In the genomic region with DNA sequence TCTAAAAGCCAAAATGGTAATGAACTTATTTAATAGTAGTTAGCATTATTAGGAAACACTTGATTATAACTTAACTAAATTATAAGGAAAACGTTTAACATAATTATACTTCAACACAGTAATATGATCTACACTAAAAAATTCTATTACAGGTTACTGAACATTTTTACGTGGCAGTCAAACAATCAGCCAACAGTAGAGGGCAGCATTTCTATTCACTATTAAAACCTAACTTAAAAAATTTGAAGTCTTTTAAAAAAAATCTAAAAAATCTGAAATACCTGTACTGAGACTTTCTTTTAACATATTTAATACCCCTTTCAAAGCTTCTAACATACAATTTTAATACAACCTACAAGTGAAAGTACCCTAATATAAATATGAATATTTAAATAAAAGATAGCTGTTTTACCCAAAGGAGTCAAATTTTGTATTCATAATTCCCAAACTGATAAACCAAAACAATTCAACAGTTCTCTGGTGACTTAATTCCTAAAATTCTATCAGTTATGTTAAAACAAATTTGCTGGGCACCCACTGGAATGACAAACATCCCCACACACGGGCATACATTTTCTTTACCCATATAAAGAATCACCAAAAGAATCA, we compare ENCODE assay signal across 9 cellular contexts. TPM values are rescaled to one million over a fixed set of nuclear protein-coding genes. Genes with fewer than 3 reads are reported as not detected.
DNase-seq lines count a peak whose midpoint lies in the region; ATAC-seq and TF ChIP-seq lines count a peak whose summit lies in the region.
"Had no signal": no experiment of that assay in that cellular context is flagged by ENCODE, and none has a peak within 500 bp of the region (broad histone marks: within the 10 kb centered on the region; RNA-seq: fewer than 3 reads in every experiment).

No MANE protein-coding gene starts in this region.

- peak; percentile 5 to 74 (median 61) for DNase-seq in CD4-positive, CD25-positive, alpha-beta regulatory T cell
- peak; percentile 13 for DNase-seq in GM13977 (ENCODE audit: low spot score)
- peak; percentile 16 for DNase-seq in NCI-H748 treated with DMSO at 0.1 percent for 48 hours (lab: John Stamatoyannopoulos, UW)
- peak; percentile 61 for DNase-seq in astrocyte of the cerebellum (ENCODE audit: low read depth)
- peak; percentile 67 for DNase-seq in left kidney (ENCODE audit: low read depth, low spot score)
- peak in 1 of 2 donors; percentile 76 for DNase-seq in tibial nerve (ENCODE audit: low spot score in 2 of 2)

- no peaks in the 10 kb centered on the region for H3K27me3 Mint-ChIP-seq in CD4-positive, CD25-positive, alpha-beta regulatory T cell
- H3K27me3 Mint-ChIP-seq: T-helper 17 cell had no signal

- no peak for TF ChIP-seq POLR2A in tibial nerve (IDR thresholded peaks at IDR 0.05)

- no peak overlapping the region for H3K4me3 ChIP-seq in CD4-positive, CD25-positive, alpha-beta regulatory T cell (ENCODE audit: low read depth, low read length)
- H3K4me3 ChIP-seq in astrocyte of the cerebellum (ENCODE audit: low read depth, low read length), result no peak overlapping the region
- H3K4me3 ChIP-seq in tibial nerve, result no peak overlapping the region

- peaks cover 5% of the 10 kb centered on the region for H3K36me3 Mint-ChIP-seq in CD4-positive, CD25-positive, alpha-beta regulatory T cell

- TF ChIP-seq CTCF in GM13977 (IDR thresholded peaks at IDR 0.05; ENCODE audit: extremely low read depth, insufficient read depth, missing control alignments), result peak; percentile 58
- peak; percentile 46 for TF ChIP-seq CTCF in astrocyte of the cerebellum (IDR thresholded peaks at IDR 0.05; ENCODE audit: low read depth, low read length, missing control alignments)
- TF ChIP-seq CTCF in tibial nerve (IDR thresholded peaks at IDR 0.05), result peak; percentile 55 to 70 (median 67)

- no peaks in the 10 kb centered on the region for H3K9me3 ChIP-seq in CD4-positive, CD25-positive, alpha-beta regulatory T cell (ENCODE audit: control insufficient read depth in 2 of 2, low read length in 2 of 2)
- no peaks in the 10 kb centered on the region for H3K9me3 ChIP-seq in tibial nerve

- TF ChIP-seq EP300 in tibial nerve (IDR thresholded peaks at IDR 0.05), result no peak

- no peaks in the 10 kb centered on the region for H3K27me3 ChIP-seq in CD4-positive, CD25-positive, alpha-beta regulatory T cell (ENCODE audit: control insufficient read depth, insufficient read depth, low read length)
- H3K27me3 ChIP-seq in tibial nerve, result no peaks in the 10 kb centered on the region

- 5 to 12% methylated on average over 3 of the region's 3 CpGs for WGBS in tibial nerve, 2 donors

- H3K4me1 Mint-ChIP-seq in CD4-positive, CD25-positive, alpha-beta regulatory T cell, result peaks cover 52 to 75% (median 63%) of the 10 kb centered on the region in 4 donors

- peaks cover 12% of the 10 kb centered on the region for H3K4me1 ChIP-seq in CD4-positive, CD25-positive, alpha-beta regulatory T cell (ENCODE audit: control insufficient read depth, insufficient read depth, low read length, poor library complexity, severe bottlenecking)
- H3K4me1 ChIP-seq in tibial nerve, result peaks cover 0 to 46% (median 0%) of the 10 kb centered on the region in 4 donors

- H3K36me3 ChIP-seq in CD4-positive, CD25-positive, alpha-beta regulatory T cell (ENCODE audit: control insufficient read depth, insufficient read depth, low read length), result no peaks in the 10 kb centered on the region
- peaks cover 0 to 6% (median 0%) of the 10 kb centered on the region in 3 donors for H3K36me3 ChIP-seq in tibial nerve

- ATAC-seq in CD4-positive, CD25-positive, alpha-beta regulatory T cell (ENCODE audit: low read depth in 2 of 2), result no peak
- ATAC-seq in GM18909 (IDR thresholded peaks at IDR 0.05; ENCODE audit: poor library complexity, unreplicated experiment) (no peak), HG03196 (IDR thresholded peaks at IDR 0.05; ENCODE audit: unreplicated experiment) (no peak)
- ATAC-seq: T-helper 17 cell had no signal

- H3K27ac ChIP-seq in CD4-positive, CD25-positive, alpha-beta regulatory T cell (ENCODE audit: insufficient read depth, low read length, poor library complexity, severe bottlenecking), result no peak overlapping the region
- H3K27ac ChIP-seq in tibial nerve, result no peak overlapping the region

- H3K27ac Mint-ChIP-seq in CD4-positive, CD25-positive, alpha-beta regulatory T cell, result no peak overlapping the region
- H3K27ac Mint-ChIP-seq: T-helper 17 cell had no signal

- no peak overlapping the region for H3K4me3 Mint-ChIP-seq in CD4-positive, CD25-positive, alpha-beta regulatory T cell
- H3K4me3 Mint-ChIP-seq: T-helper 17 cell had no signal

- no peaks in the 10 kb centered on the region for H3K9me3 Mint-ChIP-seq in CD4-positive, CD25-positive, alpha-beta regulatory T cell

- in situ Hi-C loops in GM13977 (cut with MboI; ENCODE audit: low pct_unique_long_range_greater_than_20kb, low sequenced_read_pairs, unreplicated experiment), result loop anchor here (10.0 kb wide), 1 partner anchor 248 kb away; no protein-coding TSS in a partner anchor
- in situ Hi-C loops in astrocyte of the cerebellum (cut with HindIII; ENCODE audit: low sequenced_read_pairs), result no loop called here

RNA-seq across cellular contexts. Expression of a gene that starts 41.5 kb away (rescaled TPM):
- total RNA-seq in CD4-positive, CD25-positive, alpha-beta regulatory T cell, result 106 TPM
- polyA plus RNA-seq in CD4-positive, CD25-positive, alpha-beta regulatory T cell, result 10 to 100 TPM; 25.2 to 31.5 (median 29.6) TPM
- 10 to 100 TPM; 49.2 to 94.0 (median 71.1) TPM for total RNA-seq in tibial nerve
